ENCODE assay signal across 1 cellular context in genomic region chr4:57037982-57038604, GRCh38.
TF ChIP-seq lines count a peak whose summit lies in the region.

No MANE protein-coding gene starts in this region.

TF ChIP-seq in HepG2, 621 proteins besides CTCF, POLR2A, EP300 and RAD21 (continued from another document and continues in another):
- TF ChIP-seq ARID5B (CRISPR knock-in tag; IDR thresholded peaks at IDR 0.05) = 0 out of 2 replicates have a peak, but pooled peaks have one; percentile 10
- TF ChIP-seq ZFP1 (CRISPR knock-in tag; IDR thresholded peaks at IDR 0.05) = no peak
- TF ChIP-seq ZEB1 (IDR thresholded peaks at IDR 0.05; ENCODE audit: insufficient replicate concordance, low read depth) = no peak
- TF ChIP-seq, protein P1, sequence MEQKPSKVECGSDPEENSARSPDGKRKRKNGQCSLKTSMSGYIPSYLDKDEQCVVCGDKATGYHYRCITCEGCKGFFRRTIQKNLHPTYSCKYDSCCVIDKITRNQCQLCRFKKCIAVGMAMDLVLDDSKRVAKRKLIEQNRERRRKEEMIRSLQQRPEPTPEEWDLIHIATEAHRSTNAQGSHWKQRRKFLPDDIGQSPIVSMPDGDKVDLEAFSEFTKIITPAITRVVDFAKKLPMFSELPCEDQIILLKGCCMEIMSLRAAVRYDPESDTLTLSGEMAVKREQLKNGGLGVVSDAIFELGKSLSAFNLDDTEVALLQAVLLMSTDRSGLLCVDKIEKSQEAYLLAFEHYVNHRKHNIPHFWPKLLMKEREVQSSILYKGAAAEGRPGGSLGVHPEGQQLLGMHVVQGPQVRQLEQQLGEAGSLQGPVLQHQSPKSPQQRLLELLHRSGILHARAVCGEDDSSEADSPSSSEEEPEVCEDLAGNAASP (CRISPR knock-in tag; IDR thresholded peaks at IDR 0.05; ENCODE audit: borderline replicate concordance) = peak; percentile 32; the same call in 1 of the 2 replicates
- no peak for TF ChIP-seq ZNF772 (CRISPR knock-in tag; IDR thresholded peaks at IDR 0.05)
- TF ChIP-seq SMAD3 (CRISPR knock-in tag; IDR thresholded peaks at IDR 0.05) = 0 out of 2 replicates have a peak, but pooled peaks have one; percentile 29
- no peak for TF ChIP-seq TEAD3 (CRISPR knock-in tag; optimal IDR thresholded peaks at IDR 0.05; ENCODE audit: borderline replicate concordance)
- no peak for TF ChIP-seq TBX3 (IDR thresholded peaks at IDR 0.05; ENCODE audit: borderline replicate concordance)
- TF ChIP-seq CHD2 (IDR thresholded peaks at IDR 0.05; ENCODE audit: low read depth, low read length) = no peak
- 0 out of 2 replicates have a peak, but pooled peaks have one; percentile 26 for TF ChIP-seq ZNF598 (CRISPR knock-in tag; IDR thresholded peaks at IDR 0.05; ENCODE audit: borderline replicate concordance)
- no peak for TF ChIP-seq GPBP1L1 (CRISPR knock-in tag; IDR thresholded peaks at IDR 0.05)
- TF ChIP-seq ZNF234 (CRISPR knock-in tag; conservative IDR thresholded peaks at IDR 0.05) = no peak
- TF ChIP-seq ZNF816 (CRISPR knock-in tag; IDR thresholded peaks at IDR 0.05; ENCODE audit: borderline replicate concordance) = 0 out of 2 replicates have a peak, but pooled peaks have one; percentile 35
- TF ChIP-seq ZNF460 (CRISPR knock-in tag; IDR thresholded peaks at IDR 0.05; ENCODE audit: borderline replicate concordance) = no peak
- TF ChIP-seq ASH2L (IDR thresholded peaks at IDR 0.05; ENCODE audit: insufficient read length, low read depth, low read length) = no peak
- no peak for TF ChIP-seq ZNF563 (CRISPR knock-in tag; IDR thresholded peaks at IDR 0.05)
- TF ChIP-seq ZNF350 (CRISPR knock-in tag; IDR thresholded peaks at IDR 0.05; ENCODE audit: borderline replicate concordance, low read depth) = no peak
- no peak for TF ChIP-seq ZFP41 (CRISPR knock-in tag; IDR thresholded peaks at IDR 0.05; ENCODE audit: borderline replicate concordance)
- TF ChIP-seq SMARCE1 (IDR thresholded peaks at IDR 0.05; ENCODE audit: borderline replicate concordance) = no peak
- peak; percentile 52 for TF ChIP-seq SMC3 (IDR thresholded peaks at IDR 0.05; ENCODE audit: low read length)
- no peak for TF ChIP-seq SSRP1 (CRISPR knock-in tag; IDR thresholded peaks at IDR 0.05)
- no peak for TF ChIP-seq E2F5 (CRISPR knock-in tag; conservative IDR thresholded peaks at IDR 0.05)
- TF ChIP-seq, protein P2, sequence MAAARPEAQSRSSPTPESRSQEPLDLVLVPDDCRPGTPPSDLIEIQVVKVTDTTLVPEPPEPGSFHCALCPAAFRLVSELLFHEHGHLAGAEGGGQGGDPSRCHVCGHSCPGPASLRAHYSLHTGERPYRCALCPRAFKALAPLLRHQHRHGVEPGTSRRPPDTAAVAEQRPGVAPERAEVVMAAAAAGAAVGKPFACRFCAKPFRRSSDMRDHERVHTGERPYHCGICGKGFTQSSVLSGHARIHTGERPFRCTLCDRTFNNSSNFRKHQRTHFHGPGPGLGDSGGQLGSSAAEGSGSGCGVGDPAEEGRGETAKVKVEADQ (CRISPR knock-in tag; IDR thresholded peaks at IDR 0.05; ENCODE audit: borderline replicate concordance) = 0 out of 2 replicates have a peak, but pooled peaks have one; percentile 27
- TF ChIP-seq, protein P3, sequence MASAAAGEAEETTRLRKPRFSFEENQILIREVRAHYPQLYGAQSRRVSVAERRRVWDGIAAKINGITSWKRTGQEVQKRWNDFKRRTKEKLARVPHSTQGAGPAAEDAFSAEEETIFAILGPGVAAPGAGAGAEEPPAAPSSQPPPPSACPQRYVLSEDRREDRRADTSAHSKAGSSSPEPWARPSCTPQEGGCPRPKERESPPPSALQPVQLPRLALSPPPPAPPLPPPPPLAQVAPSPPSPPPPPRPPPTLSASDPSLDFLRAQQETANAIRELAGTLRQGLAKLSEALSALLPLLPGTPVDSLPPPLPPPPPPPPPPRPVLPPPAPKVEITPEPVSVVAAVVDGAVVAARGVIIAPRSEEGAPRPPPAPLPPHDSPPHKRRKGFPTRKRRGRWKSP (CRISPR knock-in tag; IDR thresholded peaks at IDR 0.05) = no peak
- no peak for TF ChIP-seq KLF9 (CRISPR knock-in tag; IDR thresholded peaks at IDR 0.05; ENCODE audit: low read depth)
- no peak for TF ChIP-seq MAFK (conservative IDR thresholded peaks at IDR 0.05 in 1 of 2, IDR thresholded peaks at IDR 0.05 in 1 of 2; ENCODE audit: low read length in 2 of 2)
- peak; percentile 91 for TF ChIP-seq STAG1 (CRISPR knock-in tag; IDR thresholded peaks at IDR 0.05)
- TF ChIP-seq IKZF4 (CRISPR knock-in tag; IDR thresholded peaks at IDR 0.05; ENCODE audit: borderline replicate concordance, low read depth, not compliant biosample characterization) = no peak
- TF ChIP-seq ZXDC (CRISPR knock-in tag; IDR thresholded peaks at IDR 0.05) = no peak
- no peak for TF ChIP-seq DDIT3 (CRISPR knock-in tag; IDR thresholded peaks at IDR 0.05)
- no peak for TF ChIP-seq ZFP37 (CRISPR knock-in tag; IDR thresholded peaks at IDR 0.05; ENCODE audit: borderline replicate concordance)
- peak; percentile 67 for TF ChIP-seq ZNF574 (CRISPR knock-in tag; IDR thresholded peaks at IDR 0.05)
- TF ChIP-seq, protein P4, sequence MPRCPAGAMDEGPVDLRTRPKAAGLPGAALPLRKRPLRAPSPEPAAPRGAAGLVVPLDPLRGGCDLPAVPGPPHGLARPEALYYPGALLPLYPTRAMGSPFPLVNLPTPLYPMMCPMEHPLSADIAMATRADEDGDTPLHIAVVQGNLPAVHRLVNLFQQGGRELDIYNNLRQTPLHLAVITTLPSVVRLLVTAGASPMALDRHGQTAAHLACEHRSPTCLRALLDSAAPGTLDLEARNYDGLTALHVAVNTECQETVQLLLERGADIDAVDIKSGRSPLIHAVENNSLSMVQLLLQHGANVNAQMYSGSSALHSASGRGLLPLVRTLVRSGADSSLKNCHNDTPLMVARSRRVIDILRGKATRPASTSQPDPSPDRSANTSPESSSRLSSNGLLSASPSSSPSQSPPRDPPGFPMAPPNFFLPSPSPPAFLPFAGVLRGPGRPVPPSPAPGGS (CRISPR knock-in tag; IDR thresholded peaks at IDR 0.05) = 0 out of 2 replicates have a peak, but pooled peaks have one; percentile 38
- TF ChIP-seq ZFP62 (CRISPR knock-in tag; IDR thresholded peaks at IDR 0.05) = no peak
- TF ChIP-seq, protein P5, sequence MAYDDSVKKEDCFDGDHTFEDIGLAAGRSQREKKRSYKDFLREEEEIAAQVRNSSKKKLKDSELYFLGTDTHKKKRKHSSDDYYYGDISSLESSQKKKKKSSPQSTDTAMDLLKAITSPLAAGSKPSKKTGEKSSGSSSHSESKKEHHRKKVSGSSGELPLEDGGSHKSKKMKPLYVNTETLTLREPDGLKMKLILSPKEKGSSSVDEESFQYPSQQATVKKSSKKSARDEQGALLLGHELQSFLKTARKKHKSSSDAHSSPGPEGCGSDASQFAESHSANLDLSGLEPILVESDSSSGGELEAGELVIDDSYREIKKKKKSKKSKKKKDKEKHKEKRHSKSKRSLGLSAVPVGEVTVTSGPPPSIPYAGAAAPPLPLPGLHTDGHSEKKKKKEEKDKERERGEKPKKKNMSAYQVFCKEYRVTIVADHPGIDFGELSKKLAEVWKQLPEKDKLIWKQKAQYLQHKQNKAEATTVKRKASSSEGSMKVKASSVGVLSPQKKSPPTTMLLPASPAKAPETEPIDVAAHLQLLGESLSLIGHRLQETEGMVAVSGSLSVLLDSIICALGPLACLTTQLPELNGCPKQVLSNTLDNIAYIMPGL (CRISPR knock-in tag; IDR thresholded peaks at IDR 0.05; ENCODE audit: borderline replicate concordance in 1 of 2, low read depth in 1 of 2) = peak; percentile 22 to 41; a peak in 1 of 4 replicates
- TF ChIP-seq PRPF4 (IDR thresholded peaks at IDR 0.05; ENCODE audit: low read depth, low read length, poor library complexity, severe bottlenecking) = no peak
